In the genomic region with DNA sequence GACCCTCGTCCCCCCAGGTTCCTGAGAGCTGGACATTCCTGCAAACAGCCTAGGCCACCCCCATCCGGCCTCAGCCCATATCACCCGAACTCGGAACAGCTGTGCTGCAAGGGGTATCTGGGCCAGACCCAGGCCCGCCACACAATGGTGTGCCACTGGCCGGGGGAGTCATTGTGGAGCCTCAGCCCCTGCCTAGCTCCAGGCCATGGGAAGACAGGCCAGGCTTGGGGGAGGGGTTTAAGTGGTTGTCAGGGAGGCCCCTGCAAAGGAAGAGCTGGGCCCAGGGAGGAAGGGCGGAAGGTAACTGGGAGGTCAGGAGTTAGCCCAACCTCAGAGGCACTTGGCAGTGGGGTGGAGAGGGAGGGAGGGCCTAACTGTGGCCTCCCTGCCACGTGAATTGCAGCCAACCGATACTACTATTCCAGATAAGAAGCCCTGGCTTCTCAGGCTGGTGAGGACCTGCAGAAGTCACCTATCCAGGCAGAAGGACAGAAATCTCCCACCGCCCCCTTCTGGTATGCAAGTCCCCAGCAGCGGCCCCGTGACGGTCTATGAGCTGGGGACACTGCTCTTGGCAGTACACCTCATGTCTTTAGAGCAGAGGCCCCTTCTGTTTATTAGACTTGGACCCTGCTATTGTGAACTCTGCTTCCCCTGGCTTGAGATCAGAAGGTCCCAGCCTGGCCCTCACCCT, we compare ENCODE assay signal across 9 cellular contexts. TPM values are rescaled to one million over a fixed set of nuclear protein-coding genes. Genes with fewer than 3 reads are reported as not detected.
DNase-seq lines count a peak whose midpoint lies in the region; ATAC-seq and TF ChIP-seq lines count a peak whose summit lies in the region.
"Had no signal": no experiment of that assay in that cellular context is flagged by ENCODE, and none has a peak within 500 bp of the region (broad histone marks: within the 10 kb centered on the region; RNA-seq: fewer than 3 reads in every experiment).

No MANE protein-coding gene starts in this region.

- H3K9me3 ChIP-seq in adrenal gland (replicated peaks in 1 of 3) (no peaks in the 10 kb centered on the region), lung (ENCODE audit: control insufficient read depth in 2 of 2, insufficient read depth in 1 of 2, low read length in 1 of 2) (peaks cover 0 to 5% of the 10 kb centered on the region in 2 donors)

- 57 to 71% (median 64%) methylated on average over 11 to 13 of the region's 13 CpGs for WGBS in adrenal gland, 4 donors
- 19 to 34% methylated on average over 13 of the region's 13 CpGs for WGBS in lung, 2 donors

- TF ChIP-seq POLR2A in adrenal gland (IDR thresholded peaks at IDR 0.05), result no peak

- no peaks in the 10 kb centered on the region for H3K27me3 ChIP-seq in adrenal gland
- no peaks in the 10 kb centered on the region for H3K27me3 ChIP-seq in lung (ENCODE audit: control insufficient read depth, insufficient read depth)

- ATAC-seq in lung (ENCODE audit: insufficient read depth, low FRiP score), result no peak
- no peak for ATAC-seq in HG03460 (IDR thresholded peaks at IDR 0.05; ENCODE audit: unreplicated experiment)

- H3K36me3 ChIP-seq in adrenal gland (replicated peaks in 1 of 2) (peaks cover 0 to 3% of the 10 kb centered on the region in 2 donors), lung (ENCODE audit: control insufficient read depth in 2 of 2, insufficient read depth in 2 of 2, low read length in 2 of 2) (peaks cover 0 to 17% of the 10 kb centered on the region in 2 donors)

- no peak overlapping the region for H3K4me3 ChIP-seq in adrenal gland
- no peak overlapping the region for H3K4me3 ChIP-seq in lung

- peak; percentile 37 for DNase-seq in stimulated activated CD4-positive, alpha-beta T cell treated with anti-CD3 and anti-CD28 coated beads, Interleukin-1b, Interleukin-23, amount 100 ng/mL, for 48 hours
- no peak for DNase-seq in stimulated activated CD4-positive, alpha-beta T cell treated with anti-CD3 and anti-CD28 coated beads, Interleukin-4, amount 100 ng/mL, for 4 hours
- DNase-seq in adrenal gland (peak in 4 of 7 donors; percentile 25 to 59 (median 50)), lung (ENCODE audit: low spot score) (peak; percentile 64), C1 segment of cervical spinal cord (lab: John Stamatoyannopoulos, UW) (no peak), germinal center (ENCODE audit: low spot score) (no peak), NCI-H2171 treated with DMSO at 0.1 percent for 48 hours (lab: John Stamatoyannopoulos, UW) (no peak)

- H3K27ac ChIP-seq in adrenal gland (peak overlapping the region in 3 of 5 donors; percentile 26 to 80 (median 66)), lung (ENCODE audit: low read depth in 1 of 2, low read length in 1 of 2) (peak overlapping the region; percentile 21 to 90)

- intact Hi-C loops in adrenal gland (cut with DNase I), result no loop called here

- H3K4me1 ChIP-seq in adrenal gland (replicated peaks in 1 of 2), result peaks cover 35 to 37% of the 10 kb centered on the region in 2 donors
- H3K4me1 ChIP-seq in lung (ENCODE audit: control insufficient read depth in 2 of 2, insufficient read depth in 2 of 2, low read length in 2 of 2), result peaks cover 17 to 47% of the 10 kb centered on the region in 2 donors

- TF ChIP-seq CTCF in adrenal gland (IDR thresholded peaks at IDR 0.05) (no peak), lung (IDR thresholded peaks at IDR 0.05; ENCODE audit: control extremely low read depth, extremely low read depth) (no peak)

RNA-seq across cellular contexts. Expression of gene VSIR, which starts 26.8 kb away (rescaled TPM):
- total RNA-seq in adrenal gland (10 to 100 TPM; 14.1 to 71.7 (median 41.5) TPM), lung (100 to 1,000 TPM in 1 of 2 donors, 10 to 100 TPM in 1; 55.2 to 114 TPM)
- polyA plus RNA-seq in adrenal gland (10 to 100 TPM; 10.8 to 17.1 (median 15.3) TPM), lung (100 to 1,000 TPM in 1 of 2 donors, 10 to 100 TPM in 1; 32.3 to 244 TPM)

RNA-seq across cellular contexts. Expression of gene C10orf105, which starts 26.9 kb away (rescaled TPM):
- total RNA-seq in adrenal gland, result under 1 TPM in 6 of 8 donors, not detected in 2; 0.07 to 0.48 (median 0.11) TPM
- under 1 TPM; 0.07 to 0.08 (median 0.07) TPM for polyA plus RNA-seq in adrenal gland
- under 1 TPM; 0.14 to 0.58 TPM for total RNA-seq in lung
- under 1 TPM; 0.20 to 0.34 TPM for polyA plus RNA-seq in lung
- total RNA-seq: frontal cortex had no signal

Comparison
In these comparisons a context has a peak if more than half of its experiments do, and no peak if none do; other contexts are left out.
1. DNase-seq: peak in stimulated activated CD4-positive, alpha-beta T cell treated with anti-CD3 and anti-CD28 coated beads, Interleukin-1b, Interleukin-23, amount 100 ng/mL, for 48 hours (single experiment), adrenal gland (4 of 7) and lung (single experiment); none in stimulated activated CD4-positive, alpha-beta T cell treated with anti-CD3 and anti-CD28 coated beads, Interleukin-4, amount 100 ng/mL, for 4 hours (0 of 2), C1 segment of cervical spinal cord (0 of 14), germinal center (single experiment) and NCI-H2171 treated with DMSO at 0.1 percent for 48 hours (single experiment).